28 cellular contexts compared by ENCODE assay signal in the genomic region with DNA sequence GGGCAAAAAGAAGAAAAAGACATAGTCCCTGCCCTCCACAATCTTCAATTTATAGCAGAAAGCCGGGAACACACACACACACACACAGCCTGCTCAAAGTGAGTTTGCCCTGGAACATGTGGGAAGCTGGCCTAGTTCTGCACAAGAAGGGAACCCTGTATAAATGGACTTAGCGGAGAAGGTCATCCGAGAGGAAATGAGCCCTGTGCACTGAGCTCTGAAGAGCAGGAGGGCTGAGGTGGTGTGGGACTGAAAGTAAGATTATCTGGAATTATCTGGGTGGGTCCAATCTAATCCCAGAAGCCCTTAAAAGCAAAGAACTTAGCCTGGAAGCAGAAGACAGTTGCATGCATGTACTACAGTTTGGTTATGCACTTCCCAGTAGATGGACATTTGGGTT.
"Had no signal": no experiment of that assay in that cellular context is flagged by ENCODE, and none has a peak within 500 bp of the region (broad histone marks: within the 10 kb centered on the region; RNA-seq: fewer than 3 reads in every experiment).

No MANE protein-coding gene starts in this region.

- H3K4me3 ChIP-seq: pancreas, prostate gland, right lobe of liver, sigmoid colon, suprapubic skin, testis, tibial artery, transverse colon, upper lobe of right lung, vagina had no signal

- ATAC-seq: naive thymus-derived CD8-positive, alpha-beta T cell; pancreas; right cardiac atrium; right lobe of liver; stimulated activated effector memory CD8-positive, alpha-beta T cell treated with anti-CD3 and anti-CD28 coated beads, Interleukin-12 subunit alpha, Interleukin-12 subunit beta, amount 100 ng/mL, for 72 hours; stimulated activated naive B cell treated with anti-CD40 and anti-IgM and Interleukin-4, amounts not matched to agents 10 μg/mL and 1 μg/mL and 100 μg/mL, for 72 hours; upper lobe of right lung had no signal

- H3K36me3 ChIP-seq: neutrophil, pancreas, prostate gland, right lobe of liver, sigmoid colon, suprapubic skin, tibial artery, transverse colon, upper lobe of right lung, vagina had no signal

- H3K4me1 Mint-ChIP-seq: naive thymus-derived CD8-positive, alpha-beta T cell; nephron progenitor cell; neural crest cell; stimulated activated effector memory CD8-positive, alpha-beta T cell treated with anti-CD3 and anti-CD28 coated beads, Interleukin-12 subunit alpha, Interleukin-12 subunit beta, amount 100 ng/mL, for 72 hours; stimulated activated naive B cell treated with anti-CD40 and anti-IgM and Interleukin-4, amounts not matched to agents 10 μg/mL and 1 μg/mL and 100 μg/mL, for 72 hours had no signal

- H3K27ac Mint-ChIP-seq: naive thymus-derived CD8-positive, alpha-beta T cell; natural killer cell treated with Interleukin-12 subunit alpha and Interleukin-12 subunit beta and Interleukin-15 and Interleukin-18, amount 100 ng/mL, for 72 hours; stimulated activated effector memory CD8-positive, alpha-beta T cell treated with anti-CD3 and anti-CD28 coated beads, Interleukin-12 subunit alpha, Interleukin-12 subunit beta, amount 100 ng/mL, for 72 hours; stimulated activated naive B cell treated with anti-CD40 and anti-IgM and Interleukin-4, amounts not matched to agents 10 μg/mL and 1 μg/mL and 100 μg/mL, for 72 hours; stimulated activated naive CD8-positive, alpha-beta T cell treated with anti-CD3 and anti-CD28 coated beads, Interleukin-15, Interleukin-2, amounts not matched to agents 100 ng/mL and 50 ng/mL, for 24 hours; type B pancreatic cell had no signal

- FAIRE-seq: pancreas, small intestine had no signal

- H3K27ac ChIP-seq: neutrophil, pancreas, prostate gland, right lobe of liver, sigmoid colon, suprapubic skin, testis, tibial artery, transverse colon, upper lobe of right lung, vagina had no signal

- H3K27me3 ChIP-seq: pancreas, right lobe of liver, sigmoid colon, suprapubic skin, testis, tibial artery, transverse colon, upper lobe of right lung, vagina had no signal

- DNase-seq: naive thymus-derived CD8-positive, alpha-beta T cell; nephron progenitor cell; nucleus accumbens; pancreas; right cardiac atrium; right lobe of liver; sigmoid colon; small intestine; stimulated activated CD4-positive, alpha-beta T cell treated with anti-CD3 and anti-CD28 coated beads, Interleukin-15, amount 100 ng/mL, for 24 hours; stimulated activated CD4-positive, alpha-beta T cell treated with anti-CD3 and anti-CD28 coated beads, Interleukin-2, amount 100 ng/mL, for 24 hours; stimulated activated CD4-positive, alpha-beta T cell treated with anti-CD3 and anti-CD28 coated beads, Interleukin-2, amount 100 ng/mL, for 48 hours; stimulated activated CD4-positive, alpha-beta T cell treated with anti-CD3 and anti-CD28 coated beads, Interleukin-4, amount 100 ng/mL, for 24 hours; stimulated activated naive B cell treated with anti-CD40 and anti-IgM and Interleukin-4, amounts not matched to agents 10 μg/mL and 1 μg/mL and 100 μg/mL, for 72 hours; stimulated activated naive CD4-positive, alpha-beta T cell treated with Interleukin-2 at 50 U/mL for 16 hours; substantia nigra; testis; tibial artery; transverse colon; upper lobe of right lung had no signal

- H3K27me3 Mint-ChIP-seq: naive thymus-derived CD8-positive, alpha-beta T cell; stimulated activated naive CD8-positive, alpha-beta T cell treated with anti-CD3 and anti-CD28 coated beads, Interleukin-15, Interleukin-2, amounts not matched to agents 100 ng/mL and 50 ng/mL, for 24 hours; type B pancreatic cell had no signal

- H3K9me3 ChIP-seq: neutrophil, pancreas, prostate gland, right lobe of liver, sigmoid colon, suprapubic skin, testis, tibial artery, transverse colon, upper lobe of right lung, vagina had no signal

- H3K9me3 Mint-ChIP-seq: natural killer cell treated with Interleukin-12 subunit alpha and Interleukin-12 subunit beta and Interleukin-15 and Interleukin-18, amount 100 ng/mL, for 72 hours; stimulated activated effector memory CD8-positive, alpha-beta T cell treated with anti-CD3 and anti-CD28 coated beads, Interleukin-12 subunit alpha, Interleukin-12 subunit beta, amount 100 ng/mL, for 72 hours; stimulated activated naive CD8-positive, alpha-beta T cell treated with anti-CD3 and anti-CD28 coated beads, Interleukin-15, Interleukin-2, amounts not matched to agents 100 ng/mL and 50 ng/mL, for 24 hours; type B pancreatic cell had no signal

- H3K4me1 ChIP-seq: pancreas, prostate gland, right lobe of liver, sigmoid colon, suprapubic skin, testis, tibial artery, transverse colon, upper lobe of right lung, vagina had no signal

- H3K4me3 Mint-ChIP-seq: naive thymus-derived CD8-positive, alpha-beta T cell; natural killer cell treated with Interleukin-12 subunit alpha and Interleukin-12 subunit beta and Interleukin-15 and Interleukin-18, amount 100 ng/mL, for 72 hours; nephron progenitor cell; neural crest cell; stimulated activated effector memory CD8-positive, alpha-beta T cell treated with anti-CD3 and anti-CD28 coated beads, Interleukin-12 subunit alpha, Interleukin-12 subunit beta, amount 100 ng/mL, for 72 hours; stimulated activated naive B cell treated with anti-CD40 and anti-IgM and Interleukin-4, amounts not matched to agents 10 μg/mL and 1 μg/mL and 100 μg/mL, for 72 hours; stimulated activated naive CD8-positive, alpha-beta T cell treated with anti-CD3 and anti-CD28 coated beads, Interleukin-15, Interleukin-2, amounts not matched to agents 100 ng/mL and 50 ng/mL, for 24 hours; type B pancreatic cell had no signal
